ENCODE assay signal across 1 cellular context in genomic region chr21:34599534-34600101, GRCh38.
TF ChIP-seq lines count a peak whose summit lies in the region.

No MANE protein-coding gene starts in this region.

TF ChIP-seq in HEK293, 187 proteins besides CTCF, POLR2A, EP300 and RAD21 (continued from another document):
- TF ChIP-seq SP7 (tag by site-specific recombination; IDR thresholded peaks at IDR 0.05) = peak; percentile 85
- 0 out of 2 replicates have a peak, but pooled peaks have one; percentile 5 for TF ChIP-seq ZNF366 (tag by site-specific recombination; conservative IDR thresholded peaks at IDR 0.05)
- TF ChIP-seq SCRT2 (tag by site-specific recombination; IDR thresholded peaks at IDR 0.05) = peak; percentile 80
- peak; percentile 49; the same call in 1 of the 2 replicates for TF ChIP-seq ZNF350 (tag by site-specific recombination; IDR thresholded peaks at IDR 0.05)
- peak; percentile 36; the same call in 1 of the 2 replicates for TF ChIP-seq ZNF660 (tag by site-specific recombination; IDR thresholded peaks at IDR 0.05)
- TF ChIP-seq GLI2 (tag by site-specific recombination; IDR thresholded peaks at IDR 0.05; ENCODE audit: borderline replicate concordance, low read depth) = no peak
